In the genomic region with DNA sequence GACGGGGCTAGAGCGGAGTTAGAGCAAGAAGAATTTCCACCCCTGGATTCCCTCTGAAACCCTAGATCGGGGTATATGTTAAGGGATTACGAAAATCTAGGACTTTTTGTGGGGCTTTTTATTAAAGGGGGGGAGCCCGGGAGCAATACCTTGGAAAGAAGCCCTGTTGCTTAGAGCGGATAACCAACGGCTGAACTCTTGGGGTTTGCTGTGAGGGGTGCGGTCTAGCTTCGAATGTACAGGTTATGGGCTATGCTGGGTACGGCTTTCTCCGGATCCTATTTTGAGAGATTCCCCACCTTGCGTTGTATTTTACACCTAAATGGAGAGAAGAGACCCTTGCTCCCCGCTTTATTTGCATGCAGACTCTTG, we compare ENCODE assay signal across 8 cellular contexts. TPM values are rescaled to one million over a fixed set of nuclear protein-coding genes. Genes with fewer than 3 reads are reported as not detected.
A peak's percentile ranks its signal among the peaks of the same experiment; 100 is the strongest.
DNase-seq lines count a peak whose midpoint lies in the region; ATAC-seq and TF ChIP-seq lines count a peak whose summit lies in the region.

No MANE protein-coding gene starts in this region.

- no peak for TF ChIP-seq POLR2A in suprapubic skin (IDR thresholded peaks at IDR 0.05)

- peaks cover 11% of the 10 kb centered on the region for H3F3A ChIP-seq in DOHH2 (ENCODE audit: control insufficient read depth, insufficient read depth)

- peak overlapping the region; percentile 15 for H3K27ac Mint-ChIP-seq in activated T-helper 17 cell treated with anti-CD3 and anti-CD28 coated beads, Interleukin-2, amount 50 U/mL, for 72 hours

- no peak for TF ChIP-seq EP300 in suprapubic skin (IDR thresholded peaks at IDR 0.05)

- H3K79me2 ChIP-seq in DOHH2 (ENCODE audit: control insufficient read depth, low read length) = peaks cover 32% of the 10 kb centered on the region

- H3K27ac ChIP-seq in DOHH2 (ENCODE audit: low read depth, low read length) (peak overlapping the region; percentile 53), iPS-20b (ENCODE audit: low read length) (no peak overlapping the region), suprapubic skin (peak overlapping the region; percentile 68)

- H3K4me1 Mint-ChIP-seq in activated T-helper 17 cell treated with anti-CD3 and anti-CD28 coated beads, Interleukin-2, amount 50 U/mL, for 72 hours = peaks cover 11% of the 10 kb centered on the region

- H3K27me3 ChIP-seq in DOHH2 (ENCODE audit: control insufficient read depth, low read length) (peaks cover 2% of the 10 kb centered on the region; the same call in 1 of the 2 replicates), iPS-20b (ENCODE audit: insufficient read depth, low read length) (peaks cover 22% of the 10 kb centered on the region), suprapubic skin (no peaks in the 10 kb centered on the region)

- no peaks in the 10 kb centered on the region for H3K9me2 ChIP-seq in DOHH2 (replicated peaks; ENCODE audit: control insufficient read depth, low read length)

- peaks cover 39% of the 10 kb centered on the region for H3K4me1 ChIP-seq in DOHH2 (ENCODE audit: control insufficient read depth, low read length)
- H3K4me1 ChIP-seq in iPS-20b (ENCODE audit: insufficient read depth, low read length) = peaks cover 18% of the 10 kb centered on the region; the same call in 1 of the 2 replicates
- peaks cover 30% of the 10 kb centered on the region for H3K4me1 ChIP-seq in suprapubic skin

- ATAC-seq in HG03460 (IDR thresholded peaks at IDR 0.05; ENCODE audit: unreplicated experiment) = peak; percentile 9
- ATAC-seq in activated T-helper 17 cell treated with anti-CD3 and anti-CD28 coated beads, Interleukin-2, amount 50 U/mL, for 72 hours (replicated peaks) = peak; percentile 8

- WGBS in suprapubic skin = 3% methylated on average over 12 of the region's 13 CpGs

- peaks cover 12% of the 10 kb centered on the region for H3K36me3 Mint-ChIP-seq in activated T-helper 17 cell treated with anti-CD3 and anti-CD28 coated beads, Interleukin-2, amount 50 U/mL, for 72 hours (ENCODE audit: low read depth)

- peak overlapping the region; percentile 71 for H3K4me2 ChIP-seq in DOHH2 (ENCODE audit: low read length)

- H3K36me3 ChIP-seq in DOHH2 (ENCODE audit: control insufficient read depth, low read length) (peaks cover 26% of the 10 kb centered on the region), iPS-20b (ENCODE audit: insufficient read depth, low read depth, low read length) (no peaks in the 10 kb centered on the region), suprapubic skin (no peaks in the 10 kb centered on the region)

- H3K9me3 Mint-ChIP-seq in activated T-helper 17 cell treated with anti-CD3 and anti-CD28 coated beads, Interleukin-2, amount 50 U/mL, for 72 hours = no peaks in the 10 kb centered on the region

- no peaks in the 10 kb centered on the region for H3K9me3 ChIP-seq in DOHH2 (ENCODE audit: control insufficient read depth, insufficient read depth, low read length)
- no peaks in the 10 kb centered on the region for H3K9me3 ChIP-seq in iPS-20b (ENCODE audit: insufficient read depth, low read depth, low read length)
- H3K9me3 ChIP-seq in suprapubic skin = no peaks in the 10 kb centered on the region

- TF ChIP-seq CTCF in DOHH2 (IDR thresholded peaks at IDR 0.05; ENCODE audit: low read depth, low read length, poor library complexity, severe bottlenecking) (no peak), suprapubic skin (IDR thresholded peaks at IDR 0.05) (no peak)

- no peak for DNase-seq in suprapubic skin (ENCODE audit: low spot score in 2 of 2)
- DNase-seq in central memory CD4-positive, alpha-beta T cell = no peak
- DNase-seq in NCI-H774 (lab: John Stamatoyannopoulos, UW) = no peak
- no peak for DNase-seq in HK-2 (ENCODE audit: unreplicated experiment)

- H3K4me3 ChIP-seq in DOHH2 (ENCODE audit: low read length) (peak overlapping the region; percentile 87), iPS-20b (ENCODE audit: low read length) (peak overlapping the region; percentile 77), suprapubic skin (peak overlapping the region; percentile 82)

- H3K4me3 Mint-ChIP-seq in activated T-helper 17 cell treated with anti-CD3 and anti-CD28 coated beads, Interleukin-2, amount 50 U/mL, for 72 hours = peak overlapping the region; percentile 86

- peaks cover 4% of the 10 kb centered on the region for H3K27me3 Mint-ChIP-seq in activated T-helper 17 cell treated with anti-CD3 and anti-CD28 coated beads, Interleukin-2, amount 50 U/mL, for 72 hours

- no peaks in the 10 kb centered on the region for H4K20me1 ChIP-seq in DOHH2 (ENCODE audit: control insufficient read depth, insufficient read depth, low read depth, low read length)

- peak overlapping the region; percentile 32; the same call in 1 of the 2 replicates for H3K9ac ChIP-seq in iPS-20b (ENCODE audit: low read depth, low read length)

RNA-seq across cellular contexts. Expression of a gene that starts 0.6 kb away (rescaled TPM):
- 10 to 100 TPM in 1 of 2 donors, 1 to 10 TPM in 1; 9.3 to 12.3 TPM for total RNA-seq in activated T-helper 17 cell treated with anti-CD3 and anti-CD28 coated beads, Interleukin-2, amount 50 U/mL, for 72 hours
- 1 to 10 TPM; 2.2 to 4.7 (median 4.1) TPM for total RNA-seq in suprapubic skin

RNA-seq across cellular contexts. Expression of a gene that starts 23.7 kb away (rescaled TPM):
- 10 to 100 TPM; 63.4 to 64.9 TPM for total RNA-seq in activated T-helper 17 cell treated with anti-CD3 and anti-CD28 coated beads, Interleukin-2, amount 50 U/mL, for 72 hours
- 10 to 100 TPM; 55.0 to 69.1 (median 61.1) TPM for total RNA-seq in suprapubic skin

RNA-seq across cellular contexts. Expression of a gene that starts 48.7 kb away (rescaled TPM):
- total RNA-seq in activated T-helper 17 cell treated with anti-CD3 and anti-CD28 coated beads, Interleukin-2, amount 50 U/mL, for 72 hours = 10 to 100 TPM; 64.6 to 85.3 TPM
- total RNA-seq in suprapubic skin = 10 to 100 TPM; 38.0 to 72.3 (median 62.4) TPM
